In the genomic region with DNA sequence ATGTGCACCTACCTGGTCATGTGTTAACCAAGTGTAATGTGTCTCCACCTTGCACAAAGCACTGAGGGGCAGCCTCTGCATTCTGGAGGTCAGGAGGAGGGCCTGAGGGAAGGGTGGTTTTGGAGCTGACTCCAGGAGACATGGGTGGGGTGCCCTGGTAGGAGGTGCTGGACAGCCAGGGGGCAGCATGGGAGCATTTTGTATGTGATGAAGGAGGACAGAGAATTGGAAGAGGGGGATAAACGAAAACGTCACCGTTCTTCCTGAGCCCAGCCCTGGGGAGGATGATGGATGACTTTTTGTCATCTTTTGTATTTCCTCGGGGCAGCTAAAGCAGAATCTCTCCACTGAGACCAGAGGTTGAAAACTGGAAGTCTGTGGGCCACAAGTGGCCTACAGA, we compare ENCODE assay signal across 11 cellular contexts.
DNase-seq lines count a peak whose midpoint lies in the region; ATAC-seq and TF ChIP-seq lines count a peak whose summit lies in the region.
"Had no signal": no experiment of that assay in that cellular context is flagged by ENCODE, and none has a peak within 500 bp of the region (broad histone marks: within the 10 kb centered on the region; RNA-seq: fewer than 3 reads in every experiment).

No MANE protein-coding gene starts in this region.

- POLR2A ChIA-PET in AG04449 (lab: Yijun Ruan, JAX), result no interaction called here

- peaks cover 21% of the 10 kb centered on the region for H3K4me1 Mint-ChIP-seq in GM23338

- no peak overlapping the region for H3K4me2 ChIP-seq in GM23338

- H3K4me3 Mint-ChIP-seq in GM23338, result no peak overlapping the region
- H3K4me3 Mint-ChIP-seq: dendritic cell treated with granulocyte-macrophage colony-stimulating factor and Interleukin-4, amounts not matched to agents 40 ng/mL and 50 ng/mL, for 4 days had no signal

- H3K9me3 Mint-ChIP-seq in GM23338, result no peaks in the 10 kb centered on the region
- H3K9me3 Mint-ChIP-seq: dendritic cell treated with granulocyte-macrophage colony-stimulating factor and Interleukin-4, amounts not matched to agents 40 ng/mL and 50 ng/mL, for 4 days had no signal

- H3K36me3 ChIP-seq in GM23338 (ENCODE audit: insufficient read depth) (no peaks in the 10 kb centered on the region), left lung (peaks cover 0 to 4% of the 10 kb centered on the region in 2 donors)

- peak; percentile 83 for ATAC-seq in GM23338
- ATAC-seq in left lung, result no peak
- no peak for ATAC-seq in HG03378 (IDR thresholded peaks at IDR 0.05; ENCODE audit: unreplicated experiment)
- no peak for ATAC-seq in HG02884 (IDR thresholded peaks at IDR 0.05; ENCODE audit: unreplicated experiment)

- no peak overlapping the region for H2AFZ ChIP-seq in GM23338

- DNase-seq in AG04449 (ENCODE audit: low read depth, low spot score) (no peak), GM23338 (ENCODE audit: low spot score) (peak; percentile 71), islet precursor cell (peak; percentile 74), left lung (no peak), NCI-H1105 treated with DMSO at 0.1 percent for 48 hours (lab: John Stamatoyannopoulos, UW) (no peak)
- DNase-seq: activated CD8-positive, alpha-beta memory T cell treated with anti-CD3 and anti-CD28 coated beads for 24 hours; NCI-H510A treated with DMSO at 0.1 percent for 48 hours had no signal

- no peak overlapping the region for H3K27ac ChIP-seq in GM23338 (ENCODE audit: low read depth)
- no peak overlapping the region for H3K27ac ChIP-seq in left lung

- H3K4me1 ChIP-seq in GM23338 (ENCODE audit: insufficient read depth) (peaks cover 28% of the 10 kb centered on the region), left lung (no peaks in the 10 kb centered on the region)

- intact Hi-C loops in left lung (cut with DNase I), result no loop called here

- no peaks in the 10 kb centered on the region for H3K36me3 Mint-ChIP-seq in GM23338 (ENCODE audit: low read depth)

- H3K27me3 ChIP-seq in GM23338 (ENCODE audit: insufficient read depth) (no peaks in the 10 kb centered on the region), left lung (no peaks in the 10 kb centered on the region)

- TF ChIP-seq CTCF in AG04449 (IDR thresholded peaks at IDR 0.05; ENCODE audit: insufficient read depth, low read length, missing control alignments), result peak; percentile 21
- peak; percentile 68 to 83 for TF ChIP-seq CTCF in GM23338 (conservative IDR thresholded peaks at IDR 0.05; ENCODE audit: low read depth in 2 of 2)
- peak; percentile 41 for TF ChIP-seq CTCF in WI38 (IDR thresholded peaks at IDR 0.05; ENCODE audit: low read depth, low read length)
- TF ChIP-seq CTCF in left lung (IDR thresholded peaks at IDR 0.05), result no peak

- no peaks in the 10 kb centered on the region for H3K79me2 ChIP-seq in GM23338 (replicated peaks; ENCODE audit: insufficient read depth)

- no peaks in the 10 kb centered on the region for H4K20me1 ChIP-seq in GM23338 (replicated peaks; ENCODE audit: insufficient read depth)

- no peak overlapping the region for H3K4me3 ChIP-seq in AG04449 (ENCODE audit: low read depth, low read length)
- H3K4me3 ChIP-seq in GM23338, result no peak overlapping the region
- H3K4me3 ChIP-seq in WI38 (ENCODE audit: low read depth, low read length), result no peak overlapping the region
- no peak overlapping the region for H3K4me3 ChIP-seq in left lung

- H3K9me2 ChIP-seq in GM23338 (ENCODE audit: insufficient read depth), result no peaks in the 10 kb centered on the region

- CTCF ChIA-PET in AG04449 (lab: Yijun Ruan, JAX), result interaction anchor here (1.1 to 2.1 kb wide), 2 partner anchors 9 to 696 kb away, joined by 3 to 5 read pairs; no protein-coding TSS in a partner anchor

- H3K27me3 Mint-ChIP-seq in GM23338 (ENCODE audit: insufficient read depth, low read depth, poor library complexity), result no peaks in the 10 kb centered on the region
- H3K27me3 Mint-ChIP-seq: dendritic cell treated with granulocyte-macrophage colony-stimulating factor and Interleukin-4, amounts not matched to agents 40 ng/mL and 50 ng/mL, for 4 days had no signal

- H3K9me3 ChIP-seq in left lung, result no peaks in the 10 kb centered on the region

- H3F3A ChIP-seq in GM23338 (replicated peaks; ENCODE audit: low read depth), result no peaks in the 10 kb centered on the region

- H3K27ac Mint-ChIP-seq in GM23338, result no peak overlapping the region
- H3K27ac Mint-ChIP-seq: dendritic cell treated with granulocyte-macrophage colony-stimulating factor and Interleukin-4, amounts not matched to agents 40 ng/mL and 50 ng/mL, for 4 days had no signal

TF ChIP-seq in GM23338, 12 proteins besides CTCF, POLR2A, EP300 and RAD21:
- TF ChIP-seq CREB1 (CRISPR knock-in tag; IDR thresholded peaks at IDR 0.05; ENCODE audit: low read depth) (no peak), POLR2AphosphoS5 (IDR thresholded peaks at IDR 0.05; ENCODE audit: low read depth) (no peak), NANOG (IDR thresholded peaks at IDR 0.05; ENCODE audit: borderline replicate concordance) (no peak)
- TF ChIP-seq, protein P1, sequence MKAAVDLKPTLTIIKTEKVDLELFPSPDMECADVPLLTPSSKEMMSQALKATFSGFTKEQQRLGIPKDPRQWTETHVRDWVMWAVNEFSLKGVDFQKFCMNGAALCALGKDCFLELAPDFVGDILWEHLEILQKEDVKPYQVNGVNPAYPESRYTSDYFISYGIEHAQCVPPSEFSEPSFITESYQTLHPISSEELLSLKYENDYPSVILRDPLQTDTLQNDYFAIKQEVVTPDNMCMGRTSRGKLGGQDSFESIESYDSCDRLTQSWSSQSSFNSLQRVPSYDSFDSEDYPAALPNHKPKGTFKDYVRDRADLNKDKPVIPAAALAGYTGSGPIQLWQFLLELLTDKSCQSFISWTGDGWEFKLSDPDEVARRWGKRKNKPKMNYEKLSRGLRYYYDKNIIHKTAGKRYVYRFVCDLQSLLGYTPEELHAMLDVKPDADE (IDR thresholded peaks at IDR 0.05), result no peak

Comparison
In these comparisons a context has a peak if more than half of its experiments do, and no peak if none do; other contexts are left out.
1. DNase-seq: peak in GM23338 (single experiment) and islet precursor cell (single experiment); none in AG04449 (single experiment), left lung (0 of 2) and NCI-H1105 treated with DMSO at 0.1 percent for 48 hours (single experiment).
2. CTCF ChIP-seq: peak in AG04449 (single experiment), GM23338 (2 of 2) and WI38 (single experiment); none in left lung (0 of 2).